Comparison of ENCODE assay signal across 1 cellular context in the genomic region with DNA sequence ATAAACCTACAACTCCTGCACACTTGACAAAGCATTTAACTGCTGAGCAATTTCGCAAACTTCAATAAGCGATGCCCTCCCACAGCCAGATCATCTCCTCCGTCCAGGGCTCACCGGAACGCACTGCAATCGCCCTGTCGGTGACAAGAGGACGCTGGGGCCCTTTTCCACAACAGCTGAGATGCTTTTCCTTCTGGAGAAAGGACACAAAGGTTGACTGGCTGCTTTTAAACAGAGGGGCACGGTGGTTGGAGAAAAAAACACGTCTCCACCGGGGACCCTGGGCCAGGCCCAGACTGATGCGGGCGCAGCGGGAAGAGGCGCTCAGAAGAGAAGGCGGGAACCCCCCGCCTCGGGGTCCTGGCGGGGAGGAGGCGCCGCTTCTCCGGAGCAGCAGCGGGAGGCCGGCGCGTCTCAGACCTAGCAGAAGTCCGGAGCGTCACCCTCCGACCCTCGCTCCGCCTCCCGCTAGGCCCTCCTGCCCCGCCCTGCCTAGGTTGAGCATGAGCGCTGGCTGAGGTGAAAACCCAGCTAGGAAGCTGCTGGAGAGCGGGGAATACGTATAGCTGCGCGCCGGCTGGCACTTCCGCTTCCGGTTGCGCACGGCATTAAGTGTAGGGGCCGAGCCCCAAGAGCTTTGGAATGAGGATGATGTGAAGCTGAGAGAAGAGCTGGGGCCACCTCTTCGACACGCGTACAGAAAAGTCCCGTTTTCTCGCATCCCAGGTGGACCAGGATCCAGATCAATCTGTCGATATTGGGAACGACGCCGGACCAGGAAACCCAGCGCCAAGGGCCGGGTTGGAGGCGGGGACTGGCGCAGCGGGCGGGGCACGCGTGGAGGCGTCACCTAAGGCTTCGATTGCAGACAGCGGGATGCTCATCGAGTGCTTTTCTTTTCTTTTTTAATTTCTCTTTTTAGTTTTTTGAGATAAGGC.
A peak's percentile ranks its signal among the peaks of the same experiment; 100 is the strongest.
TF ChIP-seq lines count a peak whose summit lies in the region.

A gene (minus strand): TSS at position 564 of the 938 bp plus-strand sequence. CDS start 3,788 bp downstream, outside the sequence.

TF ChIP-seq in K562, 482 proteins besides CTCF, POLR2A, EP300 and RAD21 (continued from another document and continues in another):
- TF ChIP-seq, protein P1, sequence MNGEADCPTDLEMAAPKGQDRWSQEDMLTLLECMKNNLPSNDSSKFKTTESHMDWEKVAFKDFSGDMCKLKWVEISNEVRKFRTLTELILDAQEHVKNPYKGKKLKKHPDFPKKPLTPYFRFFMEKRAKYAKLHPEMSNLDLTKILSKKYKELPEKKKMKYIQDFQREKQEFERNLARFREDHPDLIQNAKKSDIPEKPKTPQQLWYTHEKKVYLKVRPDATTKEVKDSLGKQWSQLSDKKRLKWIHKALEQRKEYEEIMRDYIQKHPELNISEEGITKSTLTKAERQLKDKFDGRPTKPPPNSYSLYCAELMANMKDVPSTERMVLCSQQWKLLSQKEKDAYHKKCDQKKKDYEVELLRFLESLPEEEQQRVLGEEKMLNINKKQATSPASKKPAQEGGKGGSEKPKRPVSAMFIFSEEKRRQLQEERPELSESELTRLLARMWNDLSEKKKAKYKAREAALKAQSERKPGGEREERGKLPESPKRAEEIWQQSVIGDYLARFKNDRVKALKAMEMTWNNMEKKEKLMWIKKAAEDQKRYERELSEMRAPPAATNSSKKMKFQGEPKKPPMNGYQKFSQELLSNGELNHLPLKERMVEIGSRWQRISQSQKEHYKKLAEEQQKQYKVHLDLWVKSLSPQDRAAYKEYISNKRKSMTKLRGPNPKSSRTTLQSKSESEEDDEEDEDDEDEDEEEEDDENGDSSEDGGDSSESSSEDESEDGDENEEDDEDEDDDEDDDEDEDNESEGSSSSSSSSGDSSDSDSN (IDR thresholded peaks at IDR 0.05; ENCODE audit: borderline replicate concordance in 1 of 2, low read depth in 2 of 2, low read length in 2 of 2): peak; percentile 98 to 99
- TF ChIP-seq SNRNP70 (optimal IDR thresholded peaks at IDR 0.05; ENCODE audit: low read depth, low read length) (no peak), DDX20 (tag; IDR thresholded peaks at IDR 0.05; ENCODE audit: low read depth) (no peak), EZH2 (IDR thresholded peaks at IDR 0.05; ENCODE audit: borderline replicate concordance, low read depth, low read length) (no peak), KLF16 (IDR thresholded peaks at IDR 0.05) (no peak), HLTF (IDR thresholded peaks at IDR 0.05) (0 out of 2 replicates have a peak, but pooled peaks have one; percentile 26), RBM25 (IDR thresholded peaks at IDR 0.05; ENCODE audit: low read depth, low read length, severe bottlenecking) (no peak), MEIS2 (IDR thresholded peaks at IDR 0.05; ENCODE audit: partially characterized antibody) (peak; percentile 4), HDGF (IDR thresholded peaks at IDR 0.05) (no peak), KAT8 (IDR thresholded peaks at IDR 0.05; ENCODE audit: low read depth) (no peak), MCM5 (IDR thresholded peaks at IDR 0.05; ENCODE audit: low read depth) (no peak), STAT5A (IDR thresholded peaks at IDR 0.05; ENCODE audit: borderline replicate concordance, low read length) (peak; percentile 9; the same call in 1 of the 2 replicates), ERF (CRISPR knock-in tag; IDR thresholded peaks at IDR 0.05) (no peak), RNF2 (IDR thresholded peaks at IDR 0.05) (peak; percentile 60), RBM17 (IDR thresholded peaks at IDR 0.05; ENCODE audit: borderline replicate concordance, low read depth, low read length) (no peak), NFXL1 (CRISPR knock-in tag; IDR thresholded peaks at IDR 0.05) (no peak), ZNF76 (CRISPR knock-in tag; IDR thresholded peaks at IDR 0.05; ENCODE audit: borderline replicate concordance) (no peak), CCNT2 (IDR thresholded peaks at IDR 0.05; ENCODE audit: borderline replicate concordance, extremely low read depth, insufficient read length, low read depth, low read length) (peak; percentile 63), ZKSCAN1 (IDR thresholded peaks at IDR 0.05; ENCODE audit: low read depth, low read length) (0 out of 2 replicates have a peak, but pooled peaks have one; percentile 63), ZNF354B (CRISPR knock-in tag; IDR thresholded peaks at IDR 0.05) (no peak), ZNF584 (CRISPR knock-in tag; IDR thresholded peaks at IDR 0.05; ENCODE audit: low read depth) (no peak), FOXJ2 (tag; IDR thresholded peaks at IDR 0.05) (no peak), SNIP1 (IDR thresholded peaks at IDR 0.05; ENCODE audit: low read depth) (no peak), FOXK1 (CRISPR knock-in tag; IDR thresholded peaks at IDR 0.05; ENCODE audit: borderline replicate concordance) (0 out of 2 replicates have a peak, but pooled peaks have one; percentile 13), SREBF2 (CRISPR knock-in tag; IDR thresholded peaks at IDR 0.05) (no peak), HNRNPUL1 (IDR thresholded peaks at IDR 0.05; ENCODE audit: low read length) (no peak), SMARCE1 (IDR thresholded peaks at IDR 0.05) (0 out of 2 replicates have a peak, but pooled peaks have one; percentile 43), OTX1 (CRISPR knock-in tag; IDR thresholded peaks at IDR 0.05) (no peak; the same call in 1 of the 2 replicates), FOXA3 (CRISPR knock-in tag; conservative IDR thresholded peaks at IDR 0.05 in 1 of 2, IDR thresholded peaks at IDR 0.05 in 1 of 2) (peak in 1 of 2 experiments; percentile 12; a peak in 1 of 4 replicates), ZNF507 (tag; conservative IDR thresholded peaks at IDR 0.05) (no peak), LARP7 (IDR thresholded peaks at IDR 0.05) (peak; percentile 60; the same call in 1 of the 2 replicates)
- TF ChIP-seq, protein P2, sequence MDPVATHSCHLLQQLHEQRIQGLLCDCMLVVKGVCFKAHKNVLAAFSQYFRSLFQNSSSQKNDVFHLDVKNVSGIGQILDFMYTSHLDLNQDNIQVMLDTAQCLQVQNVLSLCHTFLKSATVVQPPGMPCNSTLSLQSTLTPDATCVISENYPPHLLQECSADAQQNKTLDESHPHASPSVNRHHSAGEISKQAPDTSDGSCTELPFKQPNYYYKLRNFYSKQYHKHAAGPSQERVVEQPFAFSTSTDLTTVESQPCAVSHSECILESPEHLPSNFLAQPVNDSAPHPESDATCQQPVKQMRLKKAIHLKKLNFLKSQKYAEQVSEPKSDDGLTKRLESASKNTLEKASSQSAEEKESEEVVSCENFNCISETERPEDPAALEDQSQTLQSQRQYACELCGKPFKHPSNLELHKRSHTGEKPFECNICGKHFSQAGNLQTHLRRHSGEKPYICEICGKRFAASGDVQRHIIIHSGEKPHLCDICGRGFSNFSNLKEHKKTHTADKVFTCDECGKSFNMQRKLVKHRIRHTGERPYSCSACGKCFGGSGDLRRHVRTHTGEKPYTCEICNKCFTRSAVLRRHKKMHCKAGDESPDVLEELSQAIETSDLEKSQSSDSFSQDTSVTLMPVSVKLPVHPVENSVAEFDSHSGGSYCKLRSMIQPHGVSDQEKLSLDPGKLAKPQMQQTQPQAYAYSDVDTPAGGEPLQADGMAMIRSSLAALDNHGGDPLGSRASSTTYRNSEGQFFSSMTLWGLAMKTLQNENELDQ (CRISPR knock-in tag; IDR thresholded peaks at IDR 0.05; ENCODE audit: borderline replicate concordance): no peak
- TF ChIP-seq, protein P3, sequence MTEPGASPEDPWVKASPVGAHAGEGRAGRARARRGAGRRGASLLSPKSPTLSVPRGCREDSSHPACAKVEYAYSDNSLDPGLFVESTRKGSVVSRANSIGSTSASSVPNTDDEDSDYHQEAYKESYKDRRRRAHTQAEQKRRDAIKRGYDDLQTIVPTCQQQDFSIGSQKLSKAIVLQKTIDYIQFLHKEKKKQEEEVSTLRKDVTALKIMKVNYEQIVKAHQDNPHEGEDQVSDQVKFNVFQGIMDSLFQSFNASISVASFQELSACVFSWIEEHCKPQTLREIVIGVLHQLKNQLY (CRISPR knock-in tag; conservative IDR thresholded peaks at IDR 0.05): no peak
- TF ChIP-seq, protein P4, sequence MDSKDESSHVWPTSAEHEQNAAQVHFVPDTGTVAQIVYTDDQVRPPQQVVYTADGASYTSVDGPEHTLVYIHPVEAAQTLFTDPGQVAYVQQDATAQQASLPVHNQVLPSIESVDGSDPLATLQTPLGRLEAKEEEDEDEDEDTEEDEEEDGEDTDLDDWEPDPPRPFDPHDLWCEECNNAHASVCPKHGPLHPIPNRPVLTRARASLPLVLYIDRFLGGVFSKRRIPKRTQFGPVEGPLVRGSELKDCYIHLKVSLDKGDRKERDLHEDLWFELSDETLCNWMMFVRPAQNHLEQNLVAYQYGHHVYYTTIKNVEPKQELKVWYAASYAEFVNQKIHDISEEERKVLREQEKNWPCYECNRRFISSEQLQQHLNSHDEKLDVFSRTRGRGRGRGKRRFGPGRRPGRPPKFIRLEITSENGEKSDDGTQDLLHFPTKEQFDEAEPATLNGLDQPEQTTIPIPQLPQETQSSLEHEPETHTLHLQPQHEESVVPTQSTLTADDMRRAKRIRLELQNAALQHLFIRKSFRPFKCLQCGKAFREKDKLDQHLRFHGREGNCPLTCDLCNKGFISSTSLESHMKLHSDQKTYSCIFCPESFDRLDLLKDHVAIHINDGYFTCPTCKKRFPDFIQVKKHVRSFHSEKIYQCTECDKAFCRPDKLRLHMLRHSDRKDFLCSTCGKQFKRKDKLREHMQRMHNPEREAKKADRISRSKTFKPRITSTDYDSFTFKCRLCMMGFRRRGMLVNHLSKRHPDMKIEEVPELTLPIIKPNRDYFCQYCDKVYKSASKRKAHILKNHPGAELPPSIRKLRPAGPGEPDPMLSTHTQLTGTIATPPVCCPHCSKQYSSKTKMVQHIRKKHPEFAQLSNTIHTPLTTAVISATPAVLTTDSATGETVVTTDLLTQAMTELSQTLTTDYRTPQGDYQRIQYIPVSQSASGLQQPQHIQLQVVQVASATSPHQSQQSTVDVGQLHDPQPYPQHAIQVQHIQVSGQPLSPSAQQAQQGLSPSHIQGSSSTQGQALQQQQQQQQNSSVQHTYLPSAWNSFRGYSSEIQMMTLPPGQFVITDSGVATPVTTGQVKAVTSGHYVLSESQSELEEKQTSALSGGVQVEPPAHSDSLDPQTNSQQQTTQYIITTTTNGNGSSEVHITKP (IDR thresholded peaks at IDR 0.05; ENCODE audit: partially characterized antibody): peak; percentile 65
- TF ChIP-seq, protein P5, sequence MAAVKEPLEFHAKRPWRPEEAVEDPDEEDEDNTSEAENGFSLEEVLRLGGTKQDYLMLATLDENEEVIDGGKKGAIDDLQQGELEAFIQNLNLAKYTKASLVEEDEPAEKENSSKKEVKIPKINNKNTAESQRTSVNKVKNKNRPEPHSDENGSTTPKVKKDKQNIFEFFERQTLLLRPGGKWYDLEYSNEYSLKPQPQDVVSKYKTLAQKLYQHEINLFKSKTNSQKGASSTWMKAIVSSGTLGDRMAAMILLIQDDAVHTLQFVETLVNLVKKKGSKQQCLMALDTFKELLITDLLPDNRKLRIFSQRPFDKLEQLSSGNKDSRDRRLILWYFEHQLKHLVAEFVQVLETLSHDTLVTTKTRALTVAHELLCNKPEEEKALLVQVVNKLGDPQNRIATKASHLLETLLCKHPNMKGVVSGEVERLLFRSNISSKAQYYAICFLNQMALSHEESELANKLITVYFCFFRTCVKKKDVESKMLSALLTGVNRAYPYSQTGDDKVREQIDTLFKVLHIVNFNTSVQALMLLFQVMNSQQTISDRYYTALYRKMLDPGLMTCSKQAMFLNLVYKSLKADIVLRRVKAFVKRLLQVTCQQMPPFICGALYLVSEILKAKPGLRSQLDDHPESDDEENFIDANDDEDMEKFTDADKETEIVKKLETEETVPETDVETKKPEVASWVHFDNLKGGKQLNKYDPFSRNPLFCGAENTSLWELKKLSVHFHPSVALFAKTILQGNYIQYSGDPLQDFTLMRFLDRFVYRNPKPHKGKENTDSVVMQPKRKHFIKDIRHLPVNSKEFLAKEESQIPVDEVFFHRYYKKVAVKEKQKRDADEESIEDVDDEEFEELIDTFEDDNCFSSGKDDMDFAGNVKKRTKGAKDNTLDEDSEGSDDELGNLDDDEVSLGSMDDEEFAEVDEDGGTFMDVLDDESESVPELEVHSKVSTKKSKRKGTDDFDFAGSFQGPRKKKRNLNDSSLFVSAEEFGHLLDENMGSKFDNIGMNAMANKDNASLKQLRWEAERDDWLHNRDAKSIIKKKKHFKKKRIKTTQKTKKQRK (IDR thresholded peaks at IDR 0.05; ENCODE audit: borderline replicate concordance, low read depth, low read length): no peak
- TF ChIP-seq, protein P6, sequence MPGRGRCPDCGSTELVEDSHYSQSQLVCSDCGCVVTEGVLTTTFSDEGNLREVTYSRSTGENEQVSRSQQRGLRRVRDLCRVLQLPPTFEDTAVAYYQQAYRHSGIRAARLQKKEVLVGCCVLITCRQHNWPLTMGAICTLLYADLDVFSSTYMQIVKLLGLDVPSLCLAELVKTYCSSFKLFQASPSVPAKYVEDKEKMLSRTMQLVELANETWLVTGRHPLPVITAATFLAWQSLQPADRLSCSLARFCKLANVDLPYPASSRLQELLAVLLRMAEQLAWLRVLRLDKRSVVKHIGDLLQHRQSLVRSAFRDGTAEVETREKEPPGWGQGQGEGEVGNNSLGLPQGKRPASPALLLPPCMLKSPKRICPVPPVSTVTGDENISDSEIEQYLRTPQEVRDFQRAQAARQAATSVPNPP (IDR thresholded peaks at IDR 0.05; ENCODE audit: borderline replicate concordance, insufficient read depth, insufficient read length): no peak
